Comparison of ENCODE assay signal across 10 cellular contexts in the genomic region with DNA sequence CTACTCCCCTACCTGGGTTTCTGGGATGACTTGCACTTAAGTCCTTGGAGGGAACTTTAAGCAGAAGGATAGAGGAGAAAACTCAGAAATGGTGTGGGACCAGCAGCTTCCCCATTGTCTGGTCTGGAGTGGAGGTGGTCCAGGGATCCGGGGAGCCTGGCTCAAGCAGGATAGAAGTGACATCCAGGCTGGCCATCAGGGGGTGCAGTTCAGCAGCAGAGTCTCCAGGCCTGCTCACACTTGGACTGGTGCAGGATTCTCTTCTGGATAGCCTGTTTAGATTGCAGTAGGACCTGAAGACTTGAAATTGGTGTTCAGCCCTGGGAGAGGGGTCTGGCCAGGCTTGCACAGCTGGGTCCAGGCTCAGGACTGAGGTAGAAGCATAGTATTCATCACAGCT. TPM values are rescaled to one million over a fixed set of nuclear protein-coding genes. Genes with fewer than 3 reads are reported as not detected.
"Had no signal": no experiment of that assay in that cellular context is flagged by ENCODE, and none has a peak within 500 bp of the region (broad histone marks: within the 10 kb centered on the region; RNA-seq: fewer than 3 reads in every experiment).

No MANE protein-coding gene starts in this region.

RNA-seq across cellular contexts. Expression of a gene that starts 38.3 kb away (rescaled TPM):
- total RNA-seq: ascending aorta; breast epithelium; occipital lobe; progenitor cell of endocrine pancreas; right atrium auricular region; T-helper 1 cell treated with Interleukin-12 subunit alpha and Interleukin-12 subunit beta and Interleukin-4 antibody, amounts not matched to agents 30 ng/mL and 1 ng/mL, for 36 hours had no signal
- polyA plus RNA-seq: esophagus, mammary epithelial cell, small intestine, stomach had no signal
